In genomic region chrX:1502241-1502640, GRCh38 we compare ENCODE assay signal across 11 cellular contexts. TPM values are rescaled to one million over a fixed set of nuclear protein-coding genes. Genes with fewer than 3 reads are reported as not detected.
DNase-seq lines count a peak whose midpoint lies in the region; ATAC-seq, FAIRE-seq and TF ChIP-seq lines count a peak whose summit lies in the region.
"Had no signal": no experiment of that assay in that cellular context is flagged by ENCODE, and none has a peak within 500 bp of the region (broad histone marks: within the 10 kb centered on the region; RNA-seq: fewer than 3 reads in every experiment).

No MANE protein-coding gene starts in this region.

- H3K9me2 ChIP-seq in PC-9 (ENCODE audit: insufficient read depth) = no peaks in the 10 kb centered on the region

- H3K27ac ChIP-seq in GM12878 (ENCODE audit: control insufficient read depth, insufficient read depth) (peak overlapping the region; percentile 94), left lung (peak overlapping the region in 1 of 2 donors; percentile 78), PC-9 (no peak overlapping the region)

- FAIRE-seq in GM12878 (lab: Jason Lieb, UNC) = no peak

- 4% methylated on average over 11 of the region's 12 CpGs for WGBS in GM12878 (ENCODE audit: insufficient coverage, insufficient replicate concordance, low lambda C conversion rate, missing lambda C conversion rate)

- POLR2A ChIA-PET in GM12878 (lab: Charles Lee) = no interaction called here
- POLR2A ChIA-PET in PC-9 (lab: Charles Lee; ENCODE audit: unreplicated experiment) = no interaction called here

- RAD21 ChIA-PET in GM12878 (lab: Charles Lee; ENCODE audit: unreplicated experiment) = no interaction called here

- H3K9me3 ChIP-seq in GM12878 (replicated peaks; ENCODE audit: control insufficient read depth, insufficient read depth, low read length) = peaks cover 2% of the 10 kb centered on the region; the same call in 2 of the 3 replicates
- H3K9me3 ChIP-seq in left lung = no peaks in the 10 kb centered on the region
- no peaks in the 10 kb centered on the region for H3K9me3 ChIP-seq in PC-9 (ENCODE audit: insufficient read depth, low read depth)

- H4K20me1 ChIP-seq in GM12878 (ENCODE audit: control insufficient read depth, insufficient read depth) = no peaks in the 10 kb centered on the region
- H4K20me1 ChIP-seq in PC-9 (ENCODE audit: insufficient read depth) = no peaks in the 10 kb centered on the region

- in situ Hi-C loops in GM12878 (cut with MboI) (no loop called here), ACHN (cut with HindIII; ENCODE audit: low pct_ligation_motif_present, low pct_unique_long_range_greater_than_20kb, low sequenced_read_pairs) (no loop called here)

- no peak for TF ChIP-seq RAD21 in GM12878 (IDR thresholded peaks at IDR 0.05; ENCODE audit: insufficient read depth, low read depth, low read length)

- peak; percentile 71 to 80; a peak in 3 of 4 replicates for TF ChIP-seq EP300 in GM12878 (IDR thresholded peaks at IDR 0.05; ENCODE audit: borderline replicate concordance in 1 of 2, control insufficient read depth in 1 of 2, low read depth in 2 of 2, low read length in 2 of 2)

- intact Hi-C loops in GM12878 (cut with micrococcal nuclease; ENCODE audit: unreplicated experiment) (loop anchor here (5.0 kb wide), 1 partner anchor 35 kb away; no protein-coding TSS in a partner anchor), left lung (cut with DNase I) (no loop called here), PC-9 (cut with micrococcal nuclease; ENCODE audit: unreplicated experiment) (no loop called here)

- H3K4me2 ChIP-seq in GM12878 (ENCODE audit: control insufficient read depth, insufficient read depth) (peak overlapping the region; percentile 70; the same call in 1 of the 2 replicates), PC-9 (no peak overlapping the region)
- H3K4me2 ChIP-seq: smooth muscle cell had no signal

- H3K79me2 ChIP-seq in GM12878 (ENCODE audit: control insufficient read depth, insufficient read depth, low read length) (peaks cover 31% of the 10 kb centered on the region), PC-9 (ENCODE audit: low read depth) (no peaks in the 10 kb centered on the region)

- H3K27me3 ChIP-seq in GM06990 (replicated peaks; ENCODE audit: control insufficient read depth, insufficient read depth, low read length) (no peaks in the 10 kb centered on the region), GM12878 (replicated peaks in 1 of 2; ENCODE audit: control insufficient read depth in 2 of 2, insufficient read depth in 2 of 2, low read length in 1 of 2) (no peaks in the 10 kb centered on the region), left lung (no peaks in the 10 kb centered on the region), PC-9 (ENCODE audit: insufficient read depth, low read depth) (peaks cover 10% of the 10 kb centered on the region)

- no TSS peak for BruUV-seq in GM12878 (replicated peaks; lab: Mats Ljungman, UMichigan)
- BruUV-seq in PC-9 (replicated peaks; lab: Mats Ljungman, UMichigan) = no TSS peak

- peaks cover 7% of the 10 kb centered on the region for H3K36me3 ChIP-seq in GM06990 (ENCODE audit: control insufficient read depth, insufficient read depth, low read length)
- peaks cover 5 to 10% of the 10 kb centered on the region in 2 experiments; a peak in 3 of 4 replicates for H3K36me3 ChIP-seq in GM12878 (ENCODE audit: control insufficient read depth in 2 of 2, insufficient read depth in 2 of 2, low read length in 1 of 2)
- H3K36me3 ChIP-seq in left lung = no peaks in the 10 kb centered on the region
- no peaks in the 10 kb centered on the region for H3K36me3 ChIP-seq in PC-9 (ENCODE audit: low read depth)

- DNase-seq in GM06990 (ENCODE audit: extremely low read depth, insufficient read length) (peak; percentile 88), GM12878 (ENCODE audit: low read depth, low spot score) (no peak), left lung (no peak), PC-9 (no peak), dermis blood vessel endothelial cell (no peak), ACHN (no peak)
- DNase-seq: activated effector memory CD4-positive, alpha-beta T cell treated with Interleukin-2 at 50 U/mL for 16 hours had no signal

- H3F3A ChIP-seq in PC-9 (ENCODE audit: insufficient read depth, low read depth) = no peaks in the 10 kb centered on the region; the same call in 1 of the 2 replicates

- H3K4me1 ChIP-seq in GM12878 (ENCODE audit: control insufficient read depth, insufficient read depth, low read length) = peaks cover 57% of the 10 kb centered on the region
- peaks cover 0 to 62% of the 10 kb centered on the region in 2 donors for H3K4me1 ChIP-seq in left lung
- no peaks in the 10 kb centered on the region for H3K4me1 ChIP-seq in PC-9 (replicated peaks; ENCODE audit: insufficient read depth)

- ATAC-seq in GM19324 (IDR thresholded peaks at IDR 0.05; ENCODE audit: low FRiP score, unreplicated experiment) (peak; percentile 46), HG03196 (IDR thresholded peaks at IDR 0.05; ENCODE audit: unreplicated experiment) (peak; percentile 60), GM12878 (peak; percentile 73), left lung (no peak)

- H3K4me3 ChIP-seq in GM06990 (replicated peaks; ENCODE audit: low read depth, low read length) (no peak overlapping the region), GM12878 (no peak overlapping the region; the same call in 1 of the 2 replicates), left lung (no peak overlapping the region), PC-9 (no peak overlapping the region)
- H3K4me3 ChIP-seq: smooth muscle cell had no signal

- SMC1A ChIA-PET in GM12878 (lab: Charles Lee; ENCODE audit: uncharacterized antibody, unreplicated experiment) = no interaction called here

- peak overlapping the region; percentile 52; the same call in 1 of the 2 replicates for H3K9ac ChIP-seq in GM12878 (ENCODE audit: control insufficient read depth, insufficient read depth, low read length)

- no peak for TF ChIP-seq CTCF in GM06990 (IDR thresholded peaks at IDR 0.05; ENCODE audit: insufficient read depth, low read length, poor library complexity, severe bottlenecking)
- TF ChIP-seq CTCF in GM12878 (IDR thresholded peaks at IDR 0.05 in 2 of 3, conservative IDR thresholded peaks at IDR 0.05 in 1 of 3; ENCODE audit: control insufficient read depth in 2 of 3, extremely low read depth in 1 of 3, insufficient read depth in 1 of 3, low read depth in 3 of 3, low read length in 3 of 3) = no peak
- TF ChIP-seq CTCF in left lung (IDR thresholded peaks at IDR 0.05) = no peak
- no peak for TF ChIP-seq CTCF in PC-9 (conservative IDR thresholded peaks at IDR 0.05)

- CTCF ChIA-PET in GM12878 (lab: Yijun Ruan, JAX) (no interaction called here), PC-9 (lab: Charles Lee) (no interaction called here)

- peak; percentile 36; the same call in 1 of the 2 replicates for TF ChIP-seq POLR2A in GM12878 (IDR thresholded peaks at IDR 0.05; ENCODE audit: low read depth, low read length)

- H2AFZ ChIP-seq in GM12878 (ENCODE audit: control insufficient read depth, low read depth, low read length) = no peak overlapping the region
- no peak overlapping the region for H2AFZ ChIP-seq in PC-9

RNA-seq across cellular contexts. Expression of gene P2RY8, which starts 34.7 kb away (rescaled TPM):
- total RNA-seq in GM12878 (2013; cell fraction: nucleolus; rRNA removed) = 85.1 and 89.7 TPM in 2 replicates
- total RNA-seq in GM12878 (2014; rRNA removed) (34.0 and 44.7 TPM in 2 replicates), GM12878 (2014; rRNA removed; fragmentation: Illumina TruSeq; extraction: Trizol) (28.8 and 29.7 TPM in 2 replicates), GM12878 (2021) (61.3 and 61.8 TPM in 2 replicates), left lung (1 to 10 TPM; 1.5 to 6.9 TPM), PC-9 (2021) (not detected in 2 replicates), dermis blood vessel endothelial cell (0.17 and 0.79 TPM in 2 replicates)
- polyA plus RNA-seq in GM12878 (2011; ENCODE audit: low read depth) = 30.9 TPM
- polyA plus RNA-seq in GM12878 (2011; rRNA removed) (20.4 and 31.1 TPM in 2 replicates), GM12878 (2014; fragmentation: Illumina TruSeq; extraction: Trizol) (27.5 and 30.5 TPM in 2 replicates), GM12878 (2014; fragmentation: Nextera tagmentation; extraction: Ambion mirVana) (1 to 10 TPM; 2.0 to 4.0 TPM), GM12878 (2014; rRNA removed) (41.8 and 49.0 TPM in 2 replicates), GM12878 (2016; fragmentation: Nextera tagmentation; extraction: Ambion mirVana) (10 to 100 TPM; 62.7 to 64.4 TPM)
- 41.3 and 52.8 TPM in 2 replicates for polyA plus RNA-seq in GM12878 (2011; cell fraction: cytosol; rRNA removed)
- polyA plus RNA-seq in GM12878 (2011; cell fraction: nucleus; rRNA removed) = 29.2 and 35.1 TPM in 2 replicates
- polyA plus RNA-seq in GM12878 (2012) = 41.7 and 45.3 TPM in 2 replicates
- polyA minus RNA-seq in GM12878 (2011; rRNA and poly(A)+ RNA removed) = 37.7 and 60.0 TPM in 2 replicates
- polyA minus RNA-seq in GM12878 (2011; cell fraction: cytosol; rRNA and poly(A)+ RNA removed) = 26.7 and 36.8 TPM in 2 replicates
- 20.7 and 34.7 TPM in 2 replicates for polyA minus RNA-seq in GM12878 (2011; cell fraction: nucleus; rRNA and poly(A)+ RNA removed)
- total RNA-seq: NCI-H460, smooth muscle cell had no signal
- polyA plus RNA-seq: smooth muscle cell had no signal

RNA-seq across cellular contexts. Expression of gene ASMTL, which starts 49.5 kb away (rescaled TPM):
- 32.4 and 34.7 TPM in 2 replicates for total RNA-seq in GM12878 (2013; cell fraction: nucleolus; rRNA removed)
- total RNA-seq in GM12878 (2014; rRNA removed) (21.7 and 32.2 TPM in 2 replicates), GM12878 (2014; rRNA removed; fragmentation: Illumina TruSeq; extraction: Trizol) (15.5 and 18.1 TPM in 2 replicates), GM12878 (2021) (46.6 and 46.8 TPM in 2 replicates), left lung (10 to 100 TPM; 18.6 to 19.6 TPM), PC-9 (2021) (42.7 and 55.4 TPM in 2 replicates), dermis blood vessel endothelial cell (9.7 and 12.5 TPM in 2 replicates)
- 14.8 TPM for polyA plus RNA-seq in GM12878 (2011; ENCODE audit: low read depth)
- polyA plus RNA-seq in GM12878 (2011; rRNA removed) (24.5 and 51.9 TPM in 2 replicates), GM12878 (2014; fragmentation: Illumina TruSeq; extraction: Trizol) (8.5 and 14.3 TPM in 2 replicates), GM12878 (2014; fragmentation: Nextera tagmentation; extraction: Ambion mirVana) (1 to 10 TPM; 1.6 to 3.8 TPM), GM12878 (2014; rRNA removed) (44.6 and 48.4 TPM in 2 replicates), GM12878 (2016; fragmentation: Nextera tagmentation; extraction: Ambion mirVana) (10 to 100 TPM; 32.1 to 34.4 TPM)
- polyA plus RNA-seq in GM12878 (2011; cell fraction: cytosol; rRNA removed) = 54.2 and 67.8 TPM in 2 replicates
- polyA plus RNA-seq in GM12878 (2011; cell fraction: nucleus; rRNA removed) = 97.6 and 127 TPM in 2 replicates
- polyA plus RNA-seq in GM12878 (2012) = 42.3 and 47.5 TPM in 2 replicates
- polyA minus RNA-seq in GM12878 (2011; rRNA and poly(A)+ RNA removed) = 31.2 and 53.8 TPM in 2 replicates
- 20.7 and 21.2 TPM in 2 replicates for polyA minus RNA-seq in GM12878 (2011; cell fraction: cytosol; rRNA and poly(A)+ RNA removed)
- 17.2 and 27.9 TPM in 2 replicates for polyA minus RNA-seq in GM12878 (2011; cell fraction: nucleus; rRNA and poly(A)+ RNA removed)
